8 cellular contexts compared by ENCODE assay signal in genomic region chr2:181007086-181007837, GRCh38.
"Had no signal": no experiment of that assay in that cellular context is flagged by ENCODE, and none has a peak within 500 bp of the region (broad histone marks: within the 10 kb centered on the region; RNA-seq: fewer than 3 reads in every experiment).

No MANE protein-coding gene starts in this region.

- H3K4me3 ChIP-seq: GM23248, HAP-1 had no signal

- H3K27ac ChIP-seq: GM23248, HL-60 had no signal

- H3K27ac Mint-ChIP-seq: IgD-negative memory B cell had no signal

- ATAC-seq: HCT116 had no signal

- H3K4me3 Mint-ChIP-seq: HFFc6, IgD-negative memory B cell had no signal

- H3K9ac ChIP-seq: GM23248 had no signal

- DNase-seq: GM23248, GOT3, H7, HFFc6 had no signal

- H3K9me3 ChIP-seq: HAP-1 had no signal

- H3K27me3 Mint-ChIP-seq: IgD-negative memory B cell had no signal

- H2AFZ ChIP-seq: GM23248 had no signal
